Comparison of ENCODE assay signal across 14 cellular contexts in genomic region chr11:119024430-119025098, GRCh38. TPM values are rescaled to one million over a fixed set of nuclear protein-coding genes. Genes with fewer than 3 reads are reported as not detected.
DNase-seq lines count a peak whose midpoint lies in the region; ATAC-seq and TF ChIP-seq lines count a peak whose summit lies in the region.
"Had no signal": no experiment of that assay in that cellular context is flagged by ENCODE, and none has a peak within 500 bp of the region (broad histone marks: within the 10 kb centered on the region; RNA-seq: fewer than 3 reads in every experiment).

No MANE protein-coding gene starts in this region.

- H4K8ac ChIP-seq in mesendoderm (ENCODE audit: low read depth, low read length), result no peak overlapping the region

- intact Hi-C loops in breast epithelium (cut with DNase I; ENCODE audit: low total_unique reads) (no loop called here), MCF 10A (cut with micrococcal nuclease) (no loop called here)

- H4K5ac ChIP-seq in mesendoderm (ENCODE audit: low read length), result no peak overlapping the region

- H3K4me3 Mint-ChIP-seq in MCF 10A (ENCODE audit: unreplicated experiment), result no peak overlapping the region
- peak overlapping the region; percentile 41 for H3K4me3 Mint-ChIP-seq in type B pancreatic cell
- H3K4me3 Mint-ChIP-seq: B cell had no signal

- H3K4me2 ChIP-seq in mesendoderm (ENCODE audit: low read length), result no peak overlapping the region
- H3K4me2 ChIP-seq: SK-N-SH had no signal

- DNase-seq in breast epithelium (ENCODE audit: low spot score in 2 of 2) (no peak), MCF 10A (ENCODE audit: unreplicated experiment) (no peak), adipocyte (ENCODE audit: low read depth) (no peak), mesendoderm (peak; percentile 34), type B pancreatic cell (ENCODE audit: extremely low spot score, unreplicated experiment) (no peak), HK-2 (ENCODE audit: unreplicated experiment) (no peak)
- DNase-seq: activated CD8-positive, alpha-beta memory T cell treated with anti-CD3 and anti-CD28 coated beads, Interleukin-2, amount 50 U/mL, for 4 hours; colonic mucosa; NCI-H524 treated with DMSO at 0.1 percent for 48 hours; SK-N-SH had no signal

- H2AK5ac ChIP-seq in mesendoderm (ENCODE audit: low read length), result no peak overlapping the region

- no peak overlapping the region for H3K23ac ChIP-seq in mesendoderm (ENCODE audit: low read length)

- H3K27me3 ChIP-seq in breast epithelium (no peaks in the 10 kb centered on the region), adipocyte (replicated peaks; ENCODE audit: control insufficient read depth, insufficient read depth, low read length) (no peaks in the 10 kb centered on the region), mesendoderm (ENCODE audit: insufficient read depth, low read length, poor library complexity) (no peaks in the 10 kb centered on the region)
- H3K27me3 ChIP-seq: colonic mucosa had no signal

- CTCF ChIA-PET in MCF 10A (lab: Yijun Ruan, JAX), result interaction anchor here (1.2 kb wide), 1 partner anchor 10 kb away, joined by 3 read pairs; no protein-coding TSS in a partner anchor

- H3K36me3 Mint-ChIP-seq in MCF 10A (ENCODE audit: insufficient read depth, unreplicated experiment) (peaks cover 51% of the 10 kb centered on the region), type B pancreatic cell (peaks cover 21% of the 10 kb centered on the region)

- H3K27me3 Mint-ChIP-seq in MCF 10A (ENCODE audit: insufficient read depth, unreplicated experiment), result no peaks in the 10 kb centered on the region
- no peaks in the 10 kb centered on the region for H3K27me3 Mint-ChIP-seq in type B pancreatic cell
- H3K27me3 Mint-ChIP-seq: B cell had no signal

- no peak overlapping the region for H2BK120ac ChIP-seq in mesendoderm (ENCODE audit: low read depth, low read length)

- H3K9me3 ChIP-seq in breast epithelium (no peaks in the 10 kb centered on the region), adipocyte (ENCODE audit: control insufficient read depth, low read length) (no peaks in the 10 kb centered on the region)
- H3K9me3 ChIP-seq: colonic mucosa, SK-N-SH had no signal

- H3K79me2 ChIP-seq in mesendoderm (ENCODE audit: control insufficient read depth, insufficient read depth, low read length), result peaks cover 12% of the 10 kb centered on the region

- H3K18ac ChIP-seq in mesendoderm (ENCODE audit: low read length), result no peak overlapping the region

- H3K4me3 ChIP-seq in breast epithelium (peak overlapping the region in 2 of 3 donors; percentile 13 to 18), adipocyte (ENCODE audit: low read length) (no peak overlapping the region), mesendoderm (ENCODE audit: low read length) (no peak overlapping the region)
- H3K4me3 ChIP-seq: colonic mucosa had no signal

- peaks cover 17% of the 10 kb centered on the region for H3K79me1 ChIP-seq in mesendoderm (ENCODE audit: low read length)

- H3K9me3 Mint-ChIP-seq in MCF 10A (ENCODE audit: unreplicated experiment) (no peaks in the 10 kb centered on the region), type B pancreatic cell (no peaks in the 10 kb centered on the region)

- H3K36me3 ChIP-seq in breast epithelium, result no peaks in the 10 kb centered on the region
- H3K36me3 ChIP-seq in adipocyte (ENCODE audit: control insufficient read depth, insufficient read depth, low read length, severe bottlenecking), result peaks cover 28% of the 10 kb centered on the region
- peaks cover 2% of the 10 kb centered on the region for H3K36me3 ChIP-seq in mesendoderm (ENCODE audit: control insufficient read depth, insufficient read depth, low read length)
- H3K36me3 ChIP-seq: colonic mucosa had no signal

- H3K9ac ChIP-seq in adipocyte (ENCODE audit: low read length), result peak overlapping the region; percentile 10
- H3K9ac ChIP-seq in mesendoderm (ENCODE audit: low read length), result no peak overlapping the region
- H3K9ac ChIP-seq: SK-N-SH had no signal

- ATAC-seq in HG02870 (IDR thresholded peaks at IDR 0.05; ENCODE audit: unreplicated experiment) (no peak), GM21526 (IDR thresholded peaks at IDR 0.05; ENCODE audit: low FRiP score, unreplicated experiment) (no peak)
- ATAC-seq: left lobe of liver had no signal

- peaks cover 4 to 31% of the 10 kb centered on the region in 2 donors for H3K4me1 ChIP-seq in breast epithelium
- H3K4me1 ChIP-seq in adipocyte (ENCODE audit: control insufficient read depth, insufficient read depth, low read length), result peaks cover 48% of the 10 kb centered on the region
- H3K4me1 ChIP-seq in mesendoderm (ENCODE audit: control insufficient read depth, low read depth, low read length), result peaks cover 18% of the 10 kb centered on the region

- H2BK15ac ChIP-seq in mesendoderm (replicated peaks; ENCODE audit: low read depth), result no peak overlapping the region

- POLR2A ChIA-PET in MCF 10A (lab: Yijun Ruan, JAX), result interaction anchor here (1.0 to 1.6 kb wide), 2 partner anchors 9 to 96 kb away, joined by 4 read pairs; no protein-coding TSS in a partner anchor

- H3K56ac ChIP-seq in mesendoderm (ENCODE audit: low read length), result no peak overlapping the region

- no peak overlapping the region for H3K4ac ChIP-seq in mesendoderm (ENCODE audit: low read depth, low read length)

- no peak overlapping the region for H2BK5ac ChIP-seq in mesendoderm (ENCODE audit: low read length)

- H3K4me1 Mint-ChIP-seq in MCF 10A (ENCODE audit: insufficient read depth, unreplicated experiment) (peaks cover 16% of the 10 kb centered on the region), type B pancreatic cell (ENCODE audit: unreplicated experiment) (peaks cover 23% of the 10 kb centered on the region)

- no CpG with 5 or more reads among the region's 15 CpGs for WGBS in mesendoderm (ENCODE audit: extremely low coverage, insufficient coverage, low lambda C conversion rate)

- H3K27ac Mint-ChIP-seq in MCF 10A (ENCODE audit: low read depth, unreplicated experiment) (no peak overlapping the region), type B pancreatic cell (peak overlapping the region; percentile 24)

- peak overlapping the region; percentile 10 to 67 for H3K27ac ChIP-seq in breast epithelium
- no peak overlapping the region for H3K27ac ChIP-seq in mesendoderm (ENCODE audit: low read depth, low read length)
- H3K27ac ChIP-seq: colonic mucosa had no signal

- TF ChIP-seq CTCF in breast epithelium (IDR thresholded peaks at IDR 0.05), result no peak
- no peak for TF ChIP-seq CTCF in MCF 10A (IDR thresholded peaks at IDR 0.05; ENCODE audit: unreplicated experiment)
- TF ChIP-seq CTCF in type B pancreatic cell (conservative IDR thresholded peaks at IDR 0.05), result no peak

- no TSS peak for BruUV-seq in MCF 10A (replicated peaks; lab: Mats Ljungman, UMichigan)

- no peak for TF ChIP-seq POLR2A in breast epithelium (IDR thresholded peaks at IDR 0.05)

RNA-seq across cellular contexts. Expression of gene TRAPPC4, which starts 6.0 kb away (rescaled TPM):
- total RNA-seq in breast epithelium (10 to 100 TPM; 52.6 to 63.7 (median 60.0) TPM), MCF 10A (2022) (78.6 and 96.5 TPM in 2 replicates), type B pancreatic cell (ENCODE audit: low replicate concordance) (60.7 and 73.1 TPM in 2 replicates)
- polyA plus RNA-seq in mesendoderm (2013, experiment 1 of 2), result 94.7 TPM
- polyA plus RNA-seq in mesendoderm (2013, experiment 2 of 2), result 93.7 TPM

RNA-seq across cellular contexts. Expression of gene SLC37A4, which starts 6.1 kb away (rescaled TPM):
- total RNA-seq in breast epithelium, result 10 to 100 TPM; 21.8 to 25.9 (median 25.3) TPM
- total RNA-seq in MCF 10A (2022), result 6.8 and 10.0 TPM in 2 replicates
- 19.7 TPM for polyA plus RNA-seq in mesendoderm (2013, experiment 1 of 2)
- polyA plus RNA-seq in mesendoderm (2013, experiment 2 of 2), result 18.9 TPM
- total RNA-seq in type B pancreatic cell (ENCODE audit: low replicate concordance), result 40.5 and 41.4 TPM in 2 replicates

RNA-seq across cellular contexts. Expression of gene RPS25, which starts 6.4 kb away (rescaled TPM):
- 1,000 to 10,000 TPM; 1,984 to 3,403 (median 2,926) TPM for total RNA-seq in breast epithelium
- 1,252 and 1,255 TPM in 2 replicates for total RNA-seq in MCF 10A (2022)
- 2,936 TPM for polyA plus RNA-seq in mesendoderm (2013, experiment 1 of 2)
- polyA plus RNA-seq in mesendoderm (2013, experiment 2 of 2), result 2,849 TPM
- total RNA-seq in type B pancreatic cell (ENCODE audit: low replicate concordance), result 1,257 and 1,262 TPM in 2 replicates

RNA-seq across cellular contexts. Expression of gene CENATAC, which starts 26.6 kb away (rescaled TPM):
- total RNA-seq in breast epithelium (10 to 100 TPM; 42.9 to 75.4 (median 71.1) TPM), MCF 10A (2022) (48.0 and 49.0 TPM in 2 replicates), type B pancreatic cell (ENCODE audit: low replicate concordance) (33.6 and 36.4 TPM in 2 replicates)
- polyA plus RNA-seq in mesendoderm (2013, experiment 1 of 2), result 27.9 TPM
- polyA plus RNA-seq in mesendoderm (2013, experiment 2 of 2), result 28.6 TPM

RNA-seq across cellular contexts. Expression of gene HYOU1, which starts 32.4 kb away (rescaled TPM):
- total RNA-seq in breast epithelium (10 to 100 TPM; 37.0 to 73.7 (median 57.5) TPM), MCF 10A (2022) (398 and 664 TPM in 2 replicates), type B pancreatic cell (ENCODE audit: low replicate concordance) (138 and 185 TPM in 2 replicates)
- polyA plus RNA-seq in mesendoderm (2013, experiment 1 of 2), result 139 TPM
- 134 TPM for polyA plus RNA-seq in mesendoderm (2013, experiment 2 of 2)

Comparison
In these comparisons a context has a peak if more than half of its experiments do, and no peak if none do; other contexts are left out.
1. H3K4me3 ChIP-seq: peak in breast epithelium (2 of 3); none in adipocyte (single experiment) and mesendoderm (single experiment).